Comparison of ENCODE assay signal across 7 cellular contexts in genomic region chr1:940121-941026, GRCh38. TPM values are rescaled to one million over a fixed set of nuclear protein-coding genes. Genes with fewer than 3 reads are reported as not detected.
DNase-seq lines count a peak whose midpoint lies in the region; ATAC-seq and TF ChIP-seq lines count a peak whose summit lies in the region.

No MANE protein-coding gene starts in this region.

- H3K4me1 ChIP-seq in ES-I3 (ENCODE audit: insufficient read depth, low read length) (peaks cover 13% of the 10 kb centered on the region; the same call in 1 of the 2 replicates), left ventricle myocardium inferior (peaks cover 69% of the 10 kb centered on the region), prostate gland (replicated peaks) (peaks cover 20% of the 10 kb centered on the region)

- H3K4me3 Mint-ChIP-seq in activated naive CD8-positive, alpha-beta T cell: peak overlapping the region; percentile 59

- peak overlapping the region; percentile 62 for H3K27ac ChIP-seq in left ventricle myocardium inferior (replicated peaks)
- peak overlapping the region; percentile 32 to 41 for H3K27ac ChIP-seq in prostate gland

- peak; percentile 32 for TF ChIP-seq CTCF in left ventricle myocardium inferior (IDR thresholded peaks at IDR 0.05; ENCODE audit: borderline replicate concordance)
- TF ChIP-seq CTCF in prostate gland (IDR thresholded peaks at IDR 0.05): no peak

- H3K36me3 ChIP-seq in ES-I3 (ENCODE audit: insufficient read depth, low read length): no peaks in the 10 kb centered on the region
- peaks cover 11% of the 10 kb centered on the region for H3K36me3 ChIP-seq in left ventricle myocardium inferior
- no peaks in the 10 kb centered on the region for H3K36me3 ChIP-seq in prostate gland

- peaks cover 87% of the 10 kb centered on the region for H3K27me3 ChIP-seq in left ventricle myocardium inferior (ENCODE audit: low read depth)
- H3K27me3 ChIP-seq in prostate gland (replicated peaks; ENCODE audit: insufficient read depth): no peaks in the 10 kb centered on the region

- ATAC-seq in HG03025 (IDR thresholded peaks at IDR 0.05; ENCODE audit: low FRiP score, unreplicated experiment) (no peak), GM21529 (IDR thresholded peaks at IDR 0.05; ENCODE audit: unreplicated experiment) (no peak)

- 1% methylated on average over 73 of the region's 86 CpGs for WGBS in prostate gland

- intact Hi-C loops in left ventricle myocardium inferior (cut with micrococcal nuclease): no loop called here
- intact Hi-C loops in prostate gland (cut with DNase I): no loop called here

- no peak for TF ChIP-seq POLR2A in prostate gland (IDR thresholded peaks at IDR 0.05)

- peaks cover 6% of the 10 kb centered on the region for H3K27me3 Mint-ChIP-seq in activated naive CD8-positive, alpha-beta T cell

- H3K27ac Mint-ChIP-seq in activated naive CD8-positive, alpha-beta T cell: no peak overlapping the region

- H3K9me3 ChIP-seq in ES-I3 (ENCODE audit: control insufficient read depth, insufficient read depth, low read length): no peaks in the 10 kb centered on the region
- no peaks in the 10 kb centered on the region for H3K9me3 ChIP-seq in left ventricle myocardium inferior (replicated peaks)
- H3K9me3 ChIP-seq in prostate gland: no peaks in the 10 kb centered on the region

- H3K4me3 ChIP-seq in left ventricle myocardium inferior (peak overlapping the region; percentile 65), prostate gland (peak overlapping the region; percentile 10 to 23)

- H3K9me3 Mint-ChIP-seq in activated naive CD8-positive, alpha-beta T cell (ENCODE audit: low read depth): no peaks in the 10 kb centered on the region

- peak; percentile 22 for DNase-seq in NCI-H1092 treated with DMSO at 0.1 percent for 48 hours (lab: John Stamatoyannopoulos, UW)
- peak; percentile 65 for DNase-seq in left ventricle myocardium inferior
- no peak for DNase-seq in prostate gland (ENCODE audit: low spot score)

- no peaks in the 10 kb centered on the region for H3K36me3 Mint-ChIP-seq in activated naive CD8-positive, alpha-beta T cell

- peaks cover 2% of the 10 kb centered on the region for H3K4me1 Mint-ChIP-seq in activated naive CD8-positive, alpha-beta T cell (ENCODE audit: low read depth)

- H3K9ac ChIP-seq in ES-I3 (ENCODE audit: low read depth, low read length): peak overlapping the region; percentile 47; the same call in 1 of the 2 replicates

RNA-seq across cellular contexts. Expression of gene SAMD11, which starts 16.7 kb away (rescaled TPM):
- total RNA-seq in left ventricle myocardium inferior (2.4 TPM), prostate gland (10 to 100 TPM in 1 of 2 donors, 1 to 10 TPM in 1; 4.5 to 61.6 TPM)

RNA-seq across cellular contexts. Expression of gene NOC2L, which starts 18.7 kb away (rescaled TPM):
- total RNA-seq in left ventricle myocardium inferior (40.8 TPM), prostate gland (10 to 100 TPM; 43.2 to 65.5 TPM)

RNA-seq across cellular contexts. Expression of gene KLHL17, which starts 20.0 kb away (rescaled TPM):
- 6.4 TPM for total RNA-seq in left ventricle myocardium inferior
- total RNA-seq in prostate gland: 10 to 100 TPM; 10.9 to 24.5 TPM

RNA-seq across cellular contexts. Expression of gene PLEKHN1, which starts 25.9 kb away (rescaled TPM):
- not detected for total RNA-seq in left ventricle myocardium inferior
- 1 to 10 TPM; 1.4 to 6.4 TPM for total RNA-seq in prostate gland

RNA-seq across cellular contexts. Expression of gene PERM1, which starts 41.5 kb away (rescaled TPM):
- total RNA-seq in left ventricle myocardium inferior (160 TPM), prostate gland (1 to 10 TPM in 1 of 2 donors, under 1 TPM in 1; 0.80 to 3.9 TPM)
